ENCODE assay signal across 1 cellular context in the genomic region with DNA sequence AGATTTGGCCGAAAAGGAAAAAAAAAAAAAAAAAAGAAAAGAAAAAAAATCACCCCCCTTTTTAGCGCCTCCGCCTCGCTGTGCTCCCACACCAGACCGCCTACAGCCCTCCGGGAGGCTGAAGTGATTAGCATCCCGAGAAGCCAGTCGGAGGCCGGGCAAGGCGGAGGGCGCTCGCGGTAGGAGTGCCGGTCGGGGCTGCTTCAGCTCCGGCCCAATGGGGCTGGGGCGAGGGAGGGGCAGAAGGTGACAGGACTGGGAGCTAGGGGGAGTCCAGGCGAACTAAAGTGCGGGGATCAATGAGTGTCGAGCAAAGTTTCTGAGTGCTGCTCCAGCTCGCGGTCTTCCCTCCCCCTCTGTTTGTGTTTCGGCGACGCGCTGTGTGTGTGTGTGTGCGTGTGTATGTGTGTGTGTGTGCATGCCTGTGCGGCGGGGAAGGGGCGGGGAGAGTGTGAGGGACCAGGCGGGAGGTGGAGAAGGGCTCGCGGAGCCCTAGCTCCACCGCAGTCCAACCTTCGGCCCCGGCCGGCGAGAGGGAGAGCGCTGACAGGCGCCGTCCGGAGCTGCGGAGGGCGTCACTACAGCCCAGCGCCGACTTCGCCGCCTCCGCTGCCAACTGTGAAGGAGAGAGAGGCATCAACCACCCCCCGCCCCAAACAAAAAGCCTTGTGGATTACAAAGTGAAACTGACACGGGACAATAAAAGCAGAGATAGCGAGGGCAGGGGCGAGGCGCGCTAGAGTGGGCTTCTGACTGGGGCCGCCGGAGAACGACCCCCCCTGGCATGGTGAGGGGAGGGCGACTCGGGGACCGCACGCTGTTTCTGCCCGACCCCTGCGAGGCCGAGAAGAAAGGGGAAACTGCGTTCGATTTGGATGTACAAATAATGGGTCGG.
TF ChIP-seq lines count a peak whose summit lies in the region.

A gene with protein sequence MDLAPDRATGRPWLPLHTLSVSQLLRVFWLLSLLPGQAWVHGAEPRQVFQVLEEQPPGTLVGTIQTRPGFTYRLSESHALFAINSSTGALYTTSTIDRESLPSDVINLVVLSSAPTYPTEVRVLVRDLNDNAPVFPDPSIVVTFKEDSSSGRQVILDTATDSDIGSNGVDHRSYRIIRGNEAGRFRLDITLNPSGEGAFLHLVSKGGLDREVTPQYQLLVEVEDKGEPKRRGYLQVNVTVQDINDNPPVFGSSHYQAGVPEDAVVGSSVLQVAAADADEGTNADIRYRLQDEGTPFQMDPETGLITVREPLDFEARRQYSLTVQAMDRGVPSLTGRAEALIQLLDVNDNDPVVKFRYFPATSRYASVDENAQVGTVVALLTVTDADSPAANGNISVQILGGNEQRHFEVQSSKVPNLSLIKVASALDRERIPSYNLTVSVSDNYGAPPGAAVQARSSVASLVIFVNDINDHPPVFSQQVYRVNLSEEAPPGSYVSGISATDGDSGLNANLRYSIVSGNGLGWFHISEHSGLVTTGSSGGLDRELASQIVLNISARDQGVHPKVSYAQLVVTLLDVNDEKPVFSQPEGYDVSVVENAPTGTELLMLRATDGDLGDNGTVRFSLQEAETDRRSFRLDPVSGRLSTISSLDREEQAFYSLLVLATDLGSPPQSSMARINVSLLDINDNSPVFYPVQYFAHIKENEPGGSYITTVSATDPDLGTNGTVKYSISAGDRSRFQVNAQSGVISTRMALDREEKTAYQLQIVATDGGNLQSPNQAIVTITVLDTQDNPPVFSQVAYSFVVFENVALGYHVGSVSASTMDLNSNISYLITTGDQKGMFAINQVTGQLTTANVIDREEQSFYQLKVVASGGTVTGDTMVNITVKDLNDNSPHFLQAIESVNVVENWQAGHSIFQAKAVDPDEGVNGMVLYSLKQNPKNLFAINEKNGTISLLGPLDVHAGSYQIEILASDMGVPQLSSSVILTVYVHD (N-terminal part only) (plus strand): TSS at position 280 of the 895 bp plus-strand sequence. CDS start 1,457 bp downstream, outside the sequence.

TF ChIP-seq in HepG2, 621 proteins besides CTCF, POLR2A, EP300 and RAD21 (continued from another document):
- TF ChIP-seq KLF12 (CRISPR knock-in tag; IDR thresholded peaks at IDR 0.05; ENCODE audit: borderline replicate concordance) (no peak; the same call in 1 of the 2 replicates), POLR2AphosphoS2 (IDR thresholded peaks at IDR 0.05; ENCODE audit: low read depth, low read length) (no peak), SMAD3 (CRISPR knock-in tag; IDR thresholded peaks at IDR 0.05) (no peak), ZNF83 (CRISPR knock-in tag; IDR thresholded peaks at IDR 0.05; ENCODE audit: borderline replicate concordance) (no peak), BCL6 (CRISPR knock-in tag; IDR thresholded peaks at IDR 0.05) (no peak), RFX1 (IDR thresholded peaks at IDR 0.05) (no peak), GLI4 (CRISPR knock-in tag; IDR thresholded peaks at IDR 0.05; ENCODE audit: borderline replicate concordance) (no peak), JARID2 (CRISPR knock-in tag; IDR thresholded peaks at IDR 0.05; ENCODE audit: insufficient replicate concordance) (no peak), ZSCAN21 (CRISPR knock-in tag; IDR thresholded peaks at IDR 0.05; ENCODE audit: borderline replicate concordance) (peak; percentile 79; the same call in 1 of the 2 replicates), PHF5A (CRISPR knock-in tag; IDR thresholded peaks at IDR 0.05; ENCODE audit: low read depth, unreplicated experiment) (no peak), TFAP4 (IDR thresholded peaks at IDR 0.05; ENCODE audit: borderline replicate concordance, low read depth) (no peak), AHR (CRISPR knock-in tag; IDR thresholded peaks at IDR 0.05) (0 out of 2 replicates have a peak, but pooled peaks have one; percentile 1), ZNF460 (CRISPR knock-in tag; IDR thresholded peaks at IDR 0.05; ENCODE audit: borderline replicate concordance) (no peak), HDAC2 (CRISPR knock-in tag; IDR thresholded peaks at IDR 0.05) (no peak), ZNF350 (CRISPR knock-in tag; IDR thresholded peaks at IDR 0.05; ENCODE audit: borderline replicate concordance, low read depth) (0 out of 2 replicates have a peak, but pooled peaks have one; percentile 70), NBN (conservative IDR thresholded peaks at IDR 0.05) (no peak), JUND (CRISPR knock-in tag; IDR thresholded peaks at IDR 0.05) (peak; percentile 38; the same call in 1 of the 2 replicates), TP53 (CRISPR knock-in tag; conservative IDR thresholded peaks at IDR 0.05) (no peak), KDM1A (CRISPR knock-in tag; IDR thresholded peaks at IDR 0.05) (no peak), ZNF333 (CRISPR knock-in tag; IDR thresholded peaks at IDR 0.05; ENCODE audit: borderline replicate concordance) (no peak), PHF8 (CRISPR knock-in tag; IDR thresholded peaks at IDR 0.05) (no peak), HNF4A (CRISPR knock-in tag; IDR thresholded peaks at IDR 0.05) (peak; percentile 74), ZNF557 (CRISPR knock-in tag; IDR thresholded peaks at IDR 0.05) (no peak), RAD51 (IDR thresholded peaks at IDR 0.05; ENCODE audit: borderline replicate concordance) (no peak), PITX1 (CRISPR knock-in tag; IDR thresholded peaks at IDR 0.05) (peak; percentile 78; the same call in 1 of the 2 replicates), CHD2 (IDR thresholded peaks at IDR 0.05; ENCODE audit: low read depth, low read length) (no peak), MATR3 (CRISPR knock-in tag; IDR thresholded peaks at IDR 0.05) (no peak), PAF1 (CRISPR knock-in tag; IDR thresholded peaks at IDR 0.05) (no peak), TOE1 (CRISPR knock-in tag; IDR thresholded peaks at IDR 0.05) (no peak), HIC2 (CRISPR knock-in tag; IDR thresholded peaks at IDR 0.05; ENCODE audit: low read depth) (0 out of 2 replicates have a peak, but pooled peaks have one; percentile 21), HOXA9 (CRISPR knock-in tag; IDR thresholded peaks at IDR 0.05; ENCODE audit: borderline replicate concordance) (0 out of 2 replicates have a peak, but pooled peaks have one; percentile 44)
- TF ChIP-seq, protein P1, sequence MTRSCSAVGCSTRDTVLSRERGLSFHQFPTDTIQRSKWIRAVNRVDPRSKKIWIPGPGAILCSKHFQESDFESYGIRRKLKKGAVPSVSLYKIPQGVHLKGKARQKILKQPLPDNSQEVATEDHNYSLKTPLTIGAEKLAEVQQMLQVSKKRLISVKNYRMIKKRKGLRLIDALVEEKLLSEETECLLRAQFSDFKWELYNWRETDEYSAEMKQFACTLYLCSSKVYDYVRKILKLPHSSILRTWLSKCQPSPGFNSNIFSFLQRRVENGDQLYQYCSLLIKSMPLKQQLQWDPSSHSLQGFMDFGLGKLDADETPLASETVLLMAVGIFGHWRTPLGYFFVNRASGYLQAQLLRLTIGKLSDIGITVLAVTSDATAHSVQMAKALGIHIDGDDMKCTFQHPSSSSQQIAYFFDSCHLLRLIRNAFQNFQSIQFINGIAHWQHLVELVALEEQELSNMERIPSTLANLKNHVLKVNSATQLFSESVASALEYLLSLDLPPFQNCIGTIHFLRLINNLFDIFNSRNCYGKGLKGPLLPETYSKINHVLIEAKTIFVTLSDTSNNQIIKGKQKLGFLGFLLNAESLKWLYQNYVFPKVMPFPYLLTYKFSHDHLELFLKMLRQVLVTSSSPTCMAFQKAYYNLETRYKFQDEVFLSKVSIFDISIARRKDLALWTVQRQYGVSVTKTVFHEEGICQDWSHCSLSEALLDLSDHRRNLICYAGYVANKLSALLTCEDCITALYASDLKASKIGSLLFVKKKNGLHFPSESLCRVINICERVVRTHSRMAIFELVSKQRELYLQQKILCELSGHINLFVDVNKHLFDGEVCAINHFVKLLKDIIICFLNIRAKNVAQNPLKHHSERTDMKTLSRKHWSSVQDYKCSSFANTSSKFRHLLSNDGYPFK (CRISPR knock-in tag; IDR thresholded peaks at IDR 0.05; ENCODE audit: borderline replicate concordance), result no peak
- TF ChIP-seq, protein P2, sequence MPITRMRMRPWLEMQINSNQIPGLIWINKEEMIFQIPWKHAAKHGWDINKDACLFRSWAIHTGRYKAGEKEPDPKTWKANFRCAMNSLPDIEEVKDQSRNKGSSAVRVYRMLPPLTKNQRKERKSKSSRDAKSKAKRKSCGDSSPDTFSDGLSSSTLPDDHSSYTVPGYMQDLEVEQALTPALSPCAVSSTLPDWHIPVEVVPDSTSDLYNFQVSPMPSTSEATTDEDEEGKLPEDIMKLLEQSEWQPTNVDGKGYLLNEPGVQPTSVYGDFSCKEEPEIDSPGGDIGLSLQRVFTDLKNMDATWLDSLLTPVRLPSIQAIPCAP (CRISPR knock-in tag; IDR thresholded peaks at IDR 0.05; ENCODE audit: low read depth), result no peak
- TF ChIP-seq, protein P3, sequence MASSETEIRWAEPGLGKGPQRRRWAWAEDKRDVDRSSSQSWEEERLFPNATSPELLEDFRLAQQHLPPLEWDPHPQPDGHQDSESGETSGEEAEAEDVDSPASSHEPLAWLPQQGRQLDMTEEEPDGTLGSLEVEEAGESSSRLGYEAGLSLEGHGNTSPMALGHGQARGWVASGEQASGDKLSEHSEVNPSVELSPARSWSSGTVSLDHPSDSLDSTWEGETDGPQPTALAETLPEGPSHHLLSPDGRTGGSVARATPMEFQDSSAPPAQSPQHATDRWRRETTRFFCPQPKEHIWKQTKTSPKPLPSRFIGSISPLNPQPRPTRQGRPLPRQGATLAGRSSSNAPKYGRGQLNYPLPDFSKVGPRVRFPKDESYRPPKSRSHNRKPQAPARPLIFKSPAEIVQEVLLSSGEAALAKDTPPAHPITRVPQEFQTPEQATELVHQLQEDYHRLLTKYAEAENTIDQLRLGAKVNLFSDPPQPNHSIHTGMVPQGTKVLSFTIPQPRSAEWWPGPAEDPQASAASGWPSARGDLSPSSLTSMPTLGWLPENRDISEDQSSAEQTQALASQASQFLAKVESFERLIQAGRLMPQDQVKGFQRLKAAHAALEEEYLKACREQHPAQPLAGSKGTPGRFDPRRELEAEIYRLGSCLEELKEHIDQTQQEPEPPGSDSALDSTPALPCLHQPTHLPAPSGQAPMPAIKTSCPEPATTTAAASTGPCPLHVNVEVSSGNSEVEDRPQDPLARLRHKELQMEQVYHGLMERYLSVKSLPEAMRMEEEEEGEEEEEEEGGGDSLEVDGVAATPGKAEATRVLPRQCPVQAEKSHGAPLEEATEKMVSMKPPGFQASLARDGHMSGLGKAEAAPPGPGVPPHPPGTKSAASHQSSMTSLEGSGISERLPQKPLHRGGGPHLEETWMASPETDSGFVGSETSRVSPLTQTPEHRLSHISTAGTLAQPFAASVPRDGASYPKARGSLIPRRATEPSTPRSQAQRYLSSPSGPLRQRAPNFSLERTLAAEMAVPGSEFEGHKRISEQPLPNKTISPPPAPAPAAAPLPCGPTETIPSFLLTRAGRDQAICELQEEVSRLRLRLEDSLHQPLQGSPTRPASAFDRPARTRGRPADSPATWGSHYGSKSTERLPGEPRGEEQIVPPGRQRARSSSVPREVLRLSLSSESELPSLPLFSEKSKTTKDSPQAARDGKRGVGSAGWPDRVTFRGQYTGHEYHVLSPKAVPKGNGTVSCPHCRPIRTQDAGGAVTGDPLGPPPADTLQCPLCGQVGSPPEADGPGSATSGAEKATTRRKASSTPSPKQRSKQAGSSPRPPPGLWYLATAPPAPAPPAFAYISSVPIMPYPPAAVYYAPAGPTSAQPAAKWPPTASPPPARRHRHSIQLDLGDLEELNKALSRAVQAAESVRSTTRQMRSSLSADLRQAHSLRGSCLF (CRISPR knock-in tag; IDR thresholded peaks at IDR 0.05; ENCODE audit: borderline replicate concordance), result no peak
